ENCODE assay signal across 24 cellular contexts in the genomic region with DNA sequence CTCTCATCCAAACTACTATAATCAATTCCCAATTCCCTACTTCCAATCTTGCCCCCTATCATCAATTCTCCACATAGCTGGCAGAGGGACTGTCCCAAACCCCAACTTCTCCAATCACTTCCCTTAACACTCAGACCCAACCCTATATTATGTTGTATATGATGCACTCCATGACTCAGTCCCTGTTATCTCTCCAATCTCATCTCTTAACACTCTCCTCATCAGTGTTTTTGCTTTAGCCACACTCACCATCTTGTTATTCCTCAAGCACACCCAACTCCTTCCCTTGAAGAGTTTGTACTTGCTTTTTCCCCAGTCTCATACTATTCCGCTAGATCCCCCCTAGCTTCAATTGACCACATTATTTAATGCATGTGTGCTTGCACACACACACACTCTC. TPM values are rescaled to one million over a fixed set of nuclear protein-coding genes. Genes with fewer than 3 reads are reported as not detected.
"Had no signal": no experiment of that assay in that cellular context is flagged by ENCODE, and none has a peak within 500 bp of the region (broad histone marks: within the 10 kb centered on the region; RNA-seq: fewer than 3 reads in every experiment).

No MANE protein-coding gene starts in this region.

- H3K4me3 ChIP-seq: SK-N-MC had no signal

- ATAC-seq: activated T-helper 17 cell treated with anti-CD3 and anti-CD28 coated beads, Interleukin-2, amount 50 U/mL, for 72 hours; Right ventricle myocardium inferior had no signal

- DNase-seq: activated CD4-positive, alpha-beta memory T cell treated with anti-CD3 and anti-CD28 coated beads for 36 hours; activated CD4-positive, alpha-beta T cell treated with anti-CD3 and anti-CD28 coated beads, Interleukin-2, amount 10 ng/mL, durations not matched to agents 7 days and 5 days; activated CD4-positive, CD25-positive, alpha-beta regulatory T cell; activated gamma-delta T cell; activated naive CD4-positive, alpha-beta T cell treated with anti-CD3 and anti-CD28 coated beads for 36 hours; activated T-cell treated with anti-CD3 and anti-CD28 coated beads for 4 hours; activated T-cell treated with anti-CD3 and anti-CD28 coated beads, Interleukin-2, amount 50 U/mL, for 48 hours; caudate nucleus; Karpas-422; NCI-H1105 treated with DMSO at 0.1 percent for 48 hours; NCI-H146; NCI-H187 treated with DMSO at 0.1 percent for 48 hours; NCI-H345; NCI-H510A; NCI-H526 treated with DMSO at 0.1 percent for 48 hours; NCI-H82; T-helper 1 cell had no signal

- H3K27ac ChIP-seq: SK-N-MC, VCaP had no signal

RNA-seq across cellular contexts. Expression of a gene that starts 4.9 kb away (rescaled TPM):
- total RNA-seq: activated CD4-positive, alpha-beta memory T cell treated with anti-CD3 and anti-CD28 coated beads for 36 hours; activated CD4-positive, alpha-beta T cell treated with anti-CD3 and anti-CD28 coated beads, Interleukin-2, amount 10 ng/mL, durations not matched to agents 7 days and 5 days; activated CD8-positive, alpha-beta memory T cell treated with anti-CD3 and anti-CD28 coated beads for 36 hours; activated naive CD4-positive, alpha-beta T cell treated with anti-CD3 and anti-CD28 coated beads for 36 hours; activated T-helper 17 cell treated with anti-CD3 and anti-CD28 coated beads, Interleukin-2, amount 50 U/mL, for 72 hours; OCI-LY7; T-helper 2 cell treated with Interferon-gamma antibody and Interleukin-4, amounts not matched to agents 100 ng/mL and 5 ng/mL, for 36 hours had no signal
